20 cellular contexts compared by ENCODE assay signal in the genomic region with DNA sequence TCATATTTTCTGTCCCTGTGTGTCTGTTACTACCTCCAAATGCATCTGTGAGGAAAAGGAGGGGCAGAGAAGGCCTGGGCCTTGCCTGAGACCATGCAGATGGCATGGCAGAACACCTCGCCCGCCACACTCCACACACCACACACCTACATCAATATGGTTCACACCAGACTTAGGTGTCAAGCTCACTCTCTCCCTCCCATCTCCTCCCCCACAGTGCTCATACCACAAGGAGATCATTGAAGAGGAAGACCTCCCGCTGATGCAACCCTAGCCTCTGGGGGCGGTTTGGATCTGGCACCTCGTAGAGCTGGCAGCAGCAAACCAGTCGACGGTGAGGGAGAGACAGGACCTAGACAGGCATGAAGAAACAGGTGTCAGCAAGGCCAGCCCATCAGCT.
"Had no signal": no experiment of that assay in that cellular context is flagged by ENCODE, and none has a peak within 500 bp of the region (broad histone marks: within the 10 kb centered on the region; RNA-seq: fewer than 3 reads in every experiment).

No MANE protein-coding gene starts in this region.

- H3K27me3 ChIP-seq: esophagus muscularis mucosa, neutrophil, suprapubic skin, thyroid gland, uterus had no signal

- H3K4me3 Mint-ChIP-seq: memory B cell, type B pancreatic cell had no signal

- H3K27me3 Mint-ChIP-seq: type B pancreatic cell had no signal

- H3K27ac ChIP-seq: epithelial cell of prostate, esophagus muscularis mucosa, gastrocnemius medialis, left ventricle myocardium inferior, lower lobe of right lung, neutrophil, suprapubic skin, thyroid gland, uterus had no signal

- H3K9me3 Mint-ChIP-seq: memory B cell, type B pancreatic cell had no signal

- H3K36me3 Mint-ChIP-seq: memory B cell, type B pancreatic cell had no signal

- H3K27ac Mint-ChIP-seq: memory B cell, type B pancreatic cell had no signal

- ATAC-seq: gastrocnemius medialis, left cardiac atrium, lower lobe of right lung, sciatic nerve had no signal

- H3K9me3 ChIP-seq: esophagus muscularis mucosa, gastrocnemius medialis, left ventricle myocardium inferior, lower lobe of right lung, neutrophil, suprapubic skin, thyroid gland, uterus had no signal

- DNase-seq: effector memory CD4-positive, alpha-beta T cell; gastrocnemius medialis; glutamatergic neuron; kidney; left cardiac atrium; left ventricle myocardium inferior; lower lobe of right lung; midbrain; stimulated activated CD4-positive, alpha-beta T cell treated with anti-CD3 and anti-CD28 coated beads, Interleukin-2, amount 100 ng/mL, for 24 hours; stimulated activated CD4-positive, alpha-beta T cell treated with anti-CD3 and anti-CD28 coated beads, Interleukin-4, amount 100 ng/mL, for 4 hours; stimulated activated naive CD4-positive, alpha-beta T cell; thyroid gland; uterus had no signal

- H3K4me3 ChIP-seq: esophagus muscularis mucosa, gastrocnemius medialis, left ventricle myocardium inferior, lower lobe of right lung, suprapubic skin, thyroid gland, uterus had no signal

- H3K4me1 Mint-ChIP-seq: memory B cell had no signal

- H3K36me3 ChIP-seq: neutrophil, thyroid gland, uterus had no signal

- H3K4me1 ChIP-seq: esophagus muscularis mucosa, gastrocnemius medialis, left ventricle myocardium inferior, lower lobe of right lung, suprapubic skin, thyroid gland, uterus had no signal
